Comparison of ENCODE assay signal across 8 cellular contexts in the genomic region with DNA sequence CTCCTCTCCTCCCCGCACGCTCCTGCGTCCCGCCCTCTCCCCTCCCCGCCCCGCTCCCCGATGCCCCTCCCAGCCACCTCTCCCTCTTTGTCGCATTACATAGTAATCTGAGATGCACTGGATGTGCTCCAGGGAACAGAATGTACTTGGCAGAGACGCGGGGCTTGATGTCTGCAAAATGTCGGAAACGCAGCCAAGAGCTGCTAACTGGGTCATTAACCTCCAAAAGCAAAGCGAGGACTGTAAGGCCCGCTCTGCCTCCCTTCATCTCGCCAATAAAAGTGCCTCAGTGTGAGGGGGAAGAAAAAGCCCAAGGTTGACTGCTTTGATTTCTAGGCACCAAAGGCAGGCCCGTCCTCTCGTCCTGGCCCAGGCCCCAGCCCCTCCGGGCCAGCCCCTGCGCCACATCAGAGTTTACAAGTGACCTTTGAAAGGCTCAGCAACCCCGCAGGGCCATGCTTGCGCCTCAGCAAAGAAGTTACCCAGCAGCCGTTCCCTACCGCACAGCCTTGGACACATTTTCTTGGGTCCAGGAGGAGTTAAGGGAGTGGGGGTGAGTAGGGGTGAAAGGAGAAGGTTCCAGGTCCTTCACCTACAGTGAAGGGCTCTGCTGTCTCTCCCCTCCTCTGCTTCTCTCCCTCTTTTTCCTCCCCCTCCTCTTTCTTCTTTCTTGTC.
DNase-seq lines count a peak whose midpoint lies in the region; ATAC-seq, FAIRE-seq and TF ChIP-seq lines count a peak whose summit lies in the region.

No MANE protein-coding gene starts in this region.

- H3K36me3 ChIP-seq in PC-9 (ENCODE audit: low read depth) (no peaks in the 10 kb centered on the region), endothelial cell of umbilical vein (ENCODE audit: control insufficient read depth in 2 of 2, extremely low read depth in 1 of 2, insufficient read depth in 2 of 2, low read length in 2 of 2) (no peaks in the 10 kb centered on the region), upper lobe of left lung (no peaks in the 10 kb centered on the region)

- H3K9me3 ChIP-seq in PC-9 (ENCODE audit: insufficient read depth, low read depth): peaks cover 6% of the 10 kb centered on the region
- no peaks in the 10 kb centered on the region for H3K9me3 ChIP-seq in endothelial cell of umbilical vein (replicated peaks; ENCODE audit: control insufficient read depth, insufficient read depth, low read length)
- no peaks in the 10 kb centered on the region for H3K9me3 ChIP-seq in upper lobe of left lung

- no peaks in the 10 kb centered on the region for H3K9me1 ChIP-seq in endothelial cell of umbilical vein (replicated peaks; ENCODE audit: control insufficient read depth, extremely low read depth, insufficient read depth, low read length)

- DNase-seq in A172 (ENCODE audit: low spot score) (peak; percentile 90), HK-2 (ENCODE audit: unreplicated experiment) (peak; percentile 82), PC-9 (peak in 1 of 2 experiments; percentile 88), endothelial cell of umbilical vein (ENCODE audit: low read depth, low spot score) (peak; percentile 84), mesothelial cell of epicardium (ENCODE audit: low spot score in 2 of 2, unreplicated experiment in 2 of 2) (peak; percentile 59 to 70), upper lobe of left lung (peak; percentile 90 to 93), UCSD-AML1 (lab: John Stamatoyannopoulos, UW; ENCODE audit: unreplicated experiment) (no peak), RPMI8226 (no peak)

- intact Hi-C loops in PC-9 (cut with micrococcal nuclease; ENCODE audit: unreplicated experiment): loop anchor here (1.0 to 5.0 kb wide), 6 partner anchors 66 to 1203 kb away; a partner anchor contains a TSS
- intact Hi-C loops in endothelial cell of umbilical vein (cut with micrococcal nuclease): loop anchor here (1.0 to 2.0 kb wide), 10 partner anchors 11 to 1203 kb away; a partner anchor contains a TSS

- no peak for FAIRE-seq in endothelial cell of umbilical vein (lab: Jason Lieb, UNC)

- peak overlapping the region; percentile 86 for H3K27ac Mint-ChIP-seq in mesothelial cell of epicardium

- H3K4me1 ChIP-seq in PC-9 (replicated peaks; ENCODE audit: insufficient read depth) (peaks cover 39% of the 10 kb centered on the region), endothelial cell of umbilical vein (ENCODE audit: control insufficient read depth, extremely low read depth, insufficient read depth, low read length) (peaks cover 45% of the 10 kb centered on the region), upper lobe of left lung (peaks cover 38 to 63% (median 49%) of the 10 kb centered on the region in 4 donors)

- peak overlapping the region; percentile 73 for H2AFZ ChIP-seq in PC-9
- peak overlapping the region; percentile 83 for H2AFZ ChIP-seq in endothelial cell of umbilical vein (ENCODE audit: low read depth, low read length)

- 20 to 22% methylated on average over 9 to 23 of the region's 23 CpGs for WGBS in upper lobe of left lung, 2 donors

- H4K20me1 ChIP-seq in PC-9 (ENCODE audit: insufficient read depth) (no peaks in the 10 kb centered on the region), endothelial cell of umbilical vein (replicated peaks; ENCODE audit: control insufficient read depth, extremely low read depth, insufficient read depth, low read length) (no peaks in the 10 kb centered on the region)

- H3K27me3 Mint-ChIP-seq in mesothelial cell of epicardium (ENCODE audit: low read depth): no peaks in the 10 kb centered on the region

- H3K9me2 ChIP-seq in PC-9 (ENCODE audit: insufficient read depth): no peaks in the 10 kb centered on the region

- peak; percentile 89 to 94 for ATAC-seq in upper lobe of left lung (ENCODE audit: low FRiP score in 2 of 2)

- peak overlapping the region; percentile 69 for H3K4me2 ChIP-seq in PC-9
- H3K4me2 ChIP-seq in endothelial cell of umbilical vein (ENCODE audit: insufficient read depth, low read length): peak overlapping the region; percentile 74

- H3K27ac ChIP-seq in PC-9 (peak overlapping the region; percentile 7), endothelial cell of umbilical vein (ENCODE audit: insufficient read depth, low read depth, low read length) (peak overlapping the region; percentile 97), upper lobe of left lung (peak overlapping the region; percentile 88 to 94 (median 92))

- BruUV-seq in PC-9 (replicated peaks; lab: Mats Ljungman, UMichigan) (TSS peak; percentile 68), endothelial cell of umbilical vein (replicated peaks; lab: Mats Ljungman, UMichigan) (no TSS peak)

- H3F3A ChIP-seq in PC-9 (ENCODE audit: insufficient read depth, low read depth): peaks cover 23% of the 10 kb centered on the region; the same call in 1 of the 2 replicates

- CTCF ChIA-PET in PC-9 (lab: Charles Lee) (interaction anchor here (0.7 to 1.4 kb wide), 4 partner anchors 46 to 1210 kb away, joined by 3 to 4 read pairs (median 3); no protein-coding TSS in a partner anchor), endothelial cell of umbilical vein (lab: Charles Lee) (interaction anchor here (0.7 to 3.0 kb wide), 12 partner anchors 11 to 1209 kb away, joined by 3 to 21 read pairs (median 4); no protein-coding TSS in a partner anchor)

- H3K4me3 ChIP-seq in PC-9 (peak overlapping the region; percentile 57), endothelial cell of umbilical vein (replicated peaks in 1 of 3; ENCODE audit: insufficient read depth in 1 of 3, low read depth in 1 of 3, low read length in 3 of 3) (peak overlapping the region in 2 of 3 experiments; percentile 9 to 27), upper lobe of left lung (peak overlapping the region in 3 of 4 donors; percentile 34 to 44 (median 42))

- POLR2A ChIA-PET in PC-9 (lab: Charles Lee; ENCODE audit: unreplicated experiment) (interaction anchor here (0.6 to 1.3 kb wide), 8 partner anchors 25 to 1203 kb away, joined by 3 to 9 read pairs (median 6); a partner anchor contains a TSS), endothelial cell of umbilical vein (lab: Charles Lee) (interaction anchor here (0.5 to 2.2 kb wide), 5 partner anchors 11 to 1210 kb away, joined by 3 to 8 read pairs (median 6); no protein-coding TSS in a partner anchor)

- TF ChIP-seq CTCF in PC-9 (conservative IDR thresholded peaks at IDR 0.05): no peak
- no peak for TF ChIP-seq CTCF in endothelial cell of umbilical vein (IDR thresholded peaks at IDR 0.05; ENCODE audit: extremely low read depth in 1 of 2, insufficient read depth in 1 of 2, low read depth in 1 of 2, low read length in 2 of 2)
- no peak for TF ChIP-seq CTCF in mesothelial cell of epicardium (IDR thresholded peaks at IDR 0.05; ENCODE audit: unreplicated experiment)
- no peak for TF ChIP-seq CTCF in upper lobe of left lung (IDR thresholded peaks at IDR 0.05)

- peak; percentile 96 to 100 (median 100) for TF ChIP-seq EP300 in upper lobe of left lung (IDR thresholded peaks at IDR 0.05)

- H3K79me2 ChIP-seq in PC-9 (ENCODE audit: low read depth) (no peaks in the 10 kb centered on the region), endothelial cell of umbilical vein (ENCODE audit: control insufficient read depth, insufficient read depth, low read length) (no peaks in the 10 kb centered on the region)

- H3K9ac ChIP-seq in endothelial cell of umbilical vein (replicated peaks; ENCODE audit: extremely low read depth, insufficient read depth, low read length): peak overlapping the region; percentile 89

- H3K9me3 Mint-ChIP-seq in mesothelial cell of epicardium: no peaks in the 10 kb centered on the region

- no peaks in the 10 kb centered on the region for H3K36me3 Mint-ChIP-seq in mesothelial cell of epicardium

- H3K27me3 ChIP-seq in PC-9 (ENCODE audit: insufficient read depth, low read depth): no peaks in the 10 kb centered on the region
- no peaks in the 10 kb centered on the region for H3K27me3 ChIP-seq in endothelial cell of umbilical vein (ENCODE audit: control insufficient read depth in 2 of 2, insufficient read depth in 2 of 2, low read length in 2 of 2)
- H3K27me3 ChIP-seq in upper lobe of left lung: no peaks in the 10 kb centered on the region

- peak overlapping the region; percentile 74 for H3K4me3 Mint-ChIP-seq in mesothelial cell of epicardium

- TF ChIP-seq POLR2A in endothelial cell of umbilical vein (IDR thresholded peaks at IDR 0.05; ENCODE audit: low read depth, low read length) (peak; percentile 62), upper lobe of left lung (IDR thresholded peaks at IDR 0.05) (no peak)

- peaks cover 9% of the 10 kb centered on the region for H3K4me1 Mint-ChIP-seq in mesothelial cell of epicardium

- dilution Hi-C loops in endothelial cell of umbilical vein (cut with MboI; ENCODE audit: extremely low pct_ligation_motif_present, low sequenced_read_pairs): no loop called here

TF ChIP-seq in endothelial cell of umbilical vein, 7 proteins besides CTCF, POLR2A, EP300 and RAD21:
- TF ChIP-seq JUN (IDR thresholded peaks at IDR 0.05; ENCODE audit: borderline replicate concordance, insufficient read depth, insufficient read length, low read depth) (no peak), GATA2 (IDR thresholded peaks at IDR 0.05; ENCODE audit: insufficient read depth, insufficient read length, low read depth, low read length) (no peak), MYC (IDR thresholded peaks at IDR 0.05; ENCODE audit: low read depth, low read length) (no peak), POLR2AphosphoS5 (IDR thresholded peaks at IDR 0.05; ENCODE audit: insufficient read depth, low read depth, low read length) (no peak), EZH2 (IDR thresholded peaks at IDR 0.05; ENCODE audit: borderline replicate concordance, low read depth, low read length, severe bottlenecking) (no peak), FOS (IDR thresholded peaks at IDR 0.05; ENCODE audit: borderline replicate concordance, insufficient read depth, low read length) (no peak)
- TF ChIP-seq, protein P1, sequence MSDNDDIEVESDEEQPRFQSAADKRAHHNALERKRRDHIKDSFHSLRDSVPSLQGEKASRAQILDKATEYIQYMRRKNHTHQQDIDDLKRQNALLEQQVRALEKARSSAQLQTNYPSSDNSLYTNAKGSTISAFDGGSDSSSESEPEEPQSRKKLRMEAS (IDR thresholded peaks at IDR 0.05; ENCODE audit: insufficient read depth, insufficient read length): no peak

Comparison
In these comparisons a context has a peak if more than half of its experiments do, and no peak if none do; other contexts are left out.
1. DNase-seq: peak in A172 (single experiment), HK-2 (single experiment), endothelial cell of umbilical vein (single experiment), mesothelial cell of epicardium (2 of 2) and upper lobe of left lung (2 of 2); none in UCSD-AML1 (single experiment) and RPMI8226 (single experiment).
2. H3K27ac ChIP-seq: peak in every context shown above with its lines; median percentile 97 in endothelial cell of umbilical vein; 92 in upper lobe of left lung; 7 in PC-9.
3. Peak in every context shown above with its lines, with median percentiles within 50 percentile points of each other: H3K4me3 ChIP-seq.